In genomic region chr1:45687014-45687752, GRCh38 we compare ENCODE assay signal across 8 cellular contexts. TPM values are rescaled to one million over a fixed set of nuclear protein-coding genes. Genes with fewer than 3 reads are reported as not detected.
DNase-seq lines count a peak whose midpoint lies in the region; ATAC-seq and TF ChIP-seq lines count a peak whose summit lies in the region.

No MANE protein-coding gene starts in this region.

- H3K4me1 ChIP-seq in CD4-positive, alpha-beta memory T cell (ENCODE audit: insufficient read depth, low read length) = peaks cover 56% of the 10 kb centered on the region
- H3K4me1 ChIP-seq in duodenal mucosa (ENCODE audit: control insufficient read depth in 1 of 2, insufficient read depth in 2 of 2, low read length in 2 of 2) = peaks cover 18 to 25% of the 10 kb centered on the region in 2 donors
- H3K4me1 ChIP-seq in right lobe of liver = peaks cover 0 to 17% (median 7%) of the 10 kb centered on the region in 4 donors

- POLR2A ChIA-PET in CD4-positive, alpha-beta memory T cell (lab: Charles Lee; ENCODE audit: partially characterized antibody) = interaction anchor here (0.6 to 4.0 kb wide), 23 partner anchors 9 to 1032 kb away, joined by 3 to 72 read pairs (median 7); partner anchors contain the start of genes BTBD19, EFCAB14, IPP and LRRC41
- POLR2A ChIA-PET in activated CD4-positive, alpha-beta memory T cell treated with anti-CD3 and anti-CD28 coated beads, Interleukin-2, amount 10 ng/mL, durations not matched to agents 7 days and 5 days (lab: Charles Lee) = interaction anchor here (0.9 to 2.8 kb wide), 19 partner anchors 8 to 965 kb away, joined by 3 to 43 read pairs (median 6); partner anchors contain the start of genes MAST2, NASP and PRDX1

- peaks cover 1% of the 10 kb centered on the region for H3K36me3 ChIP-seq in CD4-positive, alpha-beta memory T cell (ENCODE audit: insufficient read depth, low read length)
- peaks cover 0 to 5% of the 10 kb centered on the region in 2 donors for H3K36me3 ChIP-seq in duodenal mucosa (ENCODE audit: control insufficient read depth in 1 of 2, insufficient read depth in 2 of 2, low read length in 2 of 2)
- peaks cover 0 to 3% (median 1%) of the 10 kb centered on the region in 4 donors for H3K36me3 ChIP-seq in right lobe of liver

- WGBS in right lobe of liver (ENCODE audit: insufficient coverage, low coverage, low lambda C conversion rate, missing lambda C conversion rate) = under 1% methylated on average over 37 of the region's 44 CpGs

- peak overlapping the region; percentile 99 to 100 for H3K4me3 ChIP-seq in CD4-positive, alpha-beta memory T cell (ENCODE audit: low read length in 2 of 2)
- H3K4me3 ChIP-seq in duodenal mucosa (ENCODE audit: low read depth in 1 of 2, low read length in 2 of 2) = peak overlapping the region; percentile 95
- H3K4me3 ChIP-seq in right lobe of liver = peak overlapping the region; percentile 60 to 90 (median 86)

- TF ChIP-seq CTCF in right lobe of liver (IDR thresholded peaks at IDR 0.05) = no peak

- H3K9me3 Mint-ChIP-seq in CD4-positive, alpha-beta memory T cell = no peaks in the 10 kb centered on the region
- H3K9me3 Mint-ChIP-seq in activated CD4-positive, alpha-beta memory T cell treated with anti-CD3 and anti-CD28 coated beads, Interleukin-2, amount 10 ng/mL, durations not matched to agents 7 days and 5 days = no peaks in the 10 kb centered on the region

- TF ChIP-seq POLR2A in right lobe of liver (IDR thresholded peaks at IDR 0.05) = peak; percentile 96

- peak; percentile 80 for ATAC-seq in GM19455 (IDR thresholded peaks at IDR 0.05; ENCODE audit: unreplicated experiment)
- peak; percentile 87 to 95 (median 88) for ATAC-seq in right lobe of liver

- peaks cover 0 to 37% of the 10 kb centered on the region in 2 donors for H3K36me3 Mint-ChIP-seq in CD4-positive, alpha-beta memory T cell
- peaks cover 43% of the 10 kb centered on the region for H3K36me3 Mint-ChIP-seq in activated CD4-positive, alpha-beta memory T cell treated with anti-CD3 and anti-CD28 coated beads, Interleukin-2, amount 10 ng/mL, durations not matched to agents 7 days and 5 days (ENCODE audit: low read depth)

- peaks cover 26 to 61% (median 42%) of the 10 kb centered on the region in 4 donors for H3K4me1 Mint-ChIP-seq in CD4-positive, alpha-beta memory T cell
- peaks cover 52% of the 10 kb centered on the region for H3K4me1 Mint-ChIP-seq in activated CD4-positive, alpha-beta memory T cell treated with anti-CD3 and anti-CD28 coated beads, Interleukin-2, amount 10 ng/mL, durations not matched to agents 7 days and 5 days

- peak overlapping the region; percentile 93 to 98 for H3K9ac ChIP-seq in duodenal mucosa (ENCODE audit: low read depth in 1 of 2, low read length in 2 of 2)

- DNase-seq in CD4-positive, alpha-beta memory T cell = peak; percentile 95 to 99 (median 99)
- DNase-seq in HK-2 (ENCODE audit: unreplicated experiment) (peak; percentile 96), NCI-H82 treated with DMSO at 0.1 percent for 48 hours (lab: John Stamatoyannopoulos, UW; ENCODE audit: unreplicated experiment) (peak; percentile 97), right lobe of liver (peak; percentile 98 to 99 (median 99))
- DNase-seq in activated CD4-positive, alpha-beta memory T cell treated with anti-CD3 and anti-CD28 coated beads, Interleukin-2, amount 10 ng/mL, durations not matched to agents 7 days and 5 days = peak; percentile 98
- DNase-seq in stimulated activated CD4-positive, alpha-beta T cell treated with anti-CD3 and anti-CD28 coated beads, Interleukin-4, amount 100 ng/mL, for 4 hours = peak; percentile 92 to 98

- H3K9me3 ChIP-seq in CD4-positive, alpha-beta memory T cell (ENCODE audit: control insufficient read depth in 1 of 2, low read length in 2 of 2) = no peaks in the 10 kb centered on the region
- H3K9me3 ChIP-seq in duodenal mucosa (ENCODE audit: control insufficient read depth in 1 of 2, low read length in 2 of 2) = no peaks in the 10 kb centered on the region
- H3K9me3 ChIP-seq in right lobe of liver = no peaks in the 10 kb centered on the region

- H3K27me3 Mint-ChIP-seq in CD4-positive, alpha-beta memory T cell = no peaks in the 10 kb centered on the region
- H3K27me3 Mint-ChIP-seq in activated CD4-positive, alpha-beta memory T cell treated with anti-CD3 and anti-CD28 coated beads, Interleukin-2, amount 10 ng/mL, durations not matched to agents 7 days and 5 days = no peaks in the 10 kb centered on the region

- peak overlapping the region; percentile 95 to 100 (median 99) for H3K4me3 Mint-ChIP-seq in CD4-positive, alpha-beta memory T cell
- peak overlapping the region; percentile 100 for H3K4me3 Mint-ChIP-seq in activated CD4-positive, alpha-beta memory T cell treated with anti-CD3 and anti-CD28 coated beads, Interleukin-2, amount 10 ng/mL, durations not matched to agents 7 days and 5 days

- no peaks in the 10 kb centered on the region for H3K27me3 ChIP-seq in CD4-positive, alpha-beta memory T cell (ENCODE audit: insufficient read depth, low read length)
- H3K27me3 ChIP-seq in duodenal mucosa (ENCODE audit: control insufficient read depth in 1 of 2, insufficient read depth in 2 of 2, low read length in 2 of 2) = no peaks in the 10 kb centered on the region
- H3K27me3 ChIP-seq in right lobe of liver = no peaks in the 10 kb centered on the region

- intact Hi-C loops in CD4-positive, alpha-beta memory T cell (cut with micrococcal nuclease) = loop anchor here (1.0 to 10.0 kb wide), 14 partner anchors 103 to 1030 kb away; partner anchors contain the start of genes ARMH1, CCDC163, EFCAB14 and EIF2B3
- intact Hi-C loops in right lobe of liver (cut with DNase I) = loop anchor here in 1 of 2 donors (5.0 kb wide), 1 partner anchor 115 kb away; the partner anchor contains the start of gene MAST2

- CTCF ChIA-PET in CD4-positive, alpha-beta memory T cell (lab: Charles Lee; ENCODE audit: partially characterized antibody) = interaction anchor here (0.7 to 1.5 kb wide), 2 partner anchors 8 to 104 kb away, joined by 3 to 4 read pairs; no protein-coding TSS in a partner anchor
- CTCF ChIA-PET in activated CD4-positive, alpha-beta memory T cell treated with anti-CD3 and anti-CD28 coated beads, Interleukin-2, amount 10 ng/mL, durations not matched to agents 7 days and 5 days (lab: Charles Lee) = interaction anchor here (0.6 to 0.9 kb wide), 2 partner anchors 118 to 900 kb away, joined by 3 read pairs; no protein-coding TSS in a partner anchor

- peak overlapping the region; percentile 98 to 100 (median 100) for H3K27ac Mint-ChIP-seq in CD4-positive, alpha-beta memory T cell
- peak overlapping the region; percentile 100 for H3K27ac Mint-ChIP-seq in activated CD4-positive, alpha-beta memory T cell treated with anti-CD3 and anti-CD28 coated beads, Interleukin-2, amount 10 ng/mL, durations not matched to agents 7 days and 5 days

- H3K27ac ChIP-seq in CD4-positive, alpha-beta memory T cell (ENCODE audit: low read depth, low read length) = peak overlapping the region; percentile 94
- H3K27ac ChIP-seq in duodenal mucosa (ENCODE audit: low read depth, low read length) (peak overlapping the region; percentile 99), right lobe of liver (peak overlapping the region; percentile 89 to 96 (median 93))

RNA-seq across cellular contexts. Expression of gene TMEM69, which starts 0.8 kb away (rescaled TPM):
- 10 to 100 TPM; 26.1 to 26.7 TPM for total RNA-seq in CD4-positive, alpha-beta memory T cell
- polyA plus RNA-seq in CD4-positive, alpha-beta memory T cell = 10 to 100 TPM; 36.1 to 42.5 TPM
- 10 to 100 TPM; 19.2 to 22.6 TPM for total RNA-seq in activated CD4-positive, alpha-beta memory T cell treated with anti-CD3 and anti-CD28 coated beads, Interleukin-2, amount 10 ng/mL, durations not matched to agents 7 days and 5 days
- total RNA-seq in right lobe of liver = 10 to 100 TPM in 3 of 6 experiments, 1 to 10 TPM in 3; 7.5 to 17.5 (median 10.0) TPM

RNA-seq across cellular contexts. Expression of gene GPBP1L1, which starts 0.8 kb away (rescaled TPM):
- total RNA-seq in CD4-positive, alpha-beta memory T cell = 100 to 1,000 TPM; 175 to 187 TPM
- 100 to 1,000 TPM in 1 of 2 donors, 10 to 100 TPM in 1; 88.8 to 147 TPM for polyA plus RNA-seq in CD4-positive, alpha-beta memory T cell
- total RNA-seq in activated CD4-positive, alpha-beta memory T cell treated with anti-CD3 and anti-CD28 coated beads, Interleukin-2, amount 10 ng/mL, durations not matched to agents 7 days and 5 days = 100 to 1,000 TPM; 130 to 134 TPM
- 10 to 100 TPM; 51.2 to 80.0 (median 67.3) TPM for total RNA-seq in right lobe of liver

Comparison
In these comparisons a context has a peak if more than half of its experiments do, and no peak if none do; other contexts are left out.
1. Peak in every context shown above with its lines: DNase-seq, ATAC-seq, H3K4me3 ChIP-seq and H3K27ac ChIP-seq.